Comparison of ENCODE assay signal across 34 cellular contexts in the genomic region with DNA sequence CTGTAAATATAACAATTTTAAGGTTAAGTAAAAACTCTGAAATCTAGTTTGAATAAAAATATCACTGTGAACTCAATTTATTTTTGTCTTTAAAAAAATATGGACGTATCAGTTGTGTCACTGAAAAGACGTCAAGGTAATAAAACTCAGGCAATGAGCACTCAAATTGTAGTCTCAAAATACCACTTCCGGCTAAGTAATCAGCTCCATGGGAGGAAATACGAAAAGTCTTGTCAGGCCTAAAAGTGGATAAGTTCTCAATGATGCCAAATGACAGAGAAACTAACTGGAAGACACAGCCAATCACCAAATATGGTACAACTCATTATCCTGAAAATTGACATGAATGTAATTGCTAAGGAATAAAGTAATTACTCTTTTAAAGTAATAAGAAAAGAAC. TPM values are rescaled to one million over a fixed set of nuclear protein-coding genes. Genes with fewer than 3 reads are reported as not detected.
"Had no signal": no experiment of that assay in that cellular context is flagged by ENCODE, and none has a peak within 500 bp of the region (broad histone marks: within the 10 kb centered on the region; RNA-seq: fewer than 3 reads in every experiment).

No MANE protein-coding gene starts in this region.

- DNase-seq: activated B cell treated with CpG ODN at 0.5 μM for 24 hours; activated CD4-positive, alpha-beta memory T cell treated with anti-CD3 and anti-CD28 coated beads for 36 hours; activated CD4-positive, alpha-beta T cell treated with anti-CD3 and anti-CD28 coated beads for 4 hours; activated CD4-positive, alpha-beta T cell treated with anti-CD3 and anti-CD28 coated beads, Interleukin-2, amount 10 ng/mL, durations not matched to agents 24 days and 14 days; activated CD4-positive, alpha-beta T cell treated with anti-CD3 and anti-CD28 coated beads, Interleukin-2, amount 50 U/mL, for 1 hour; activated CD4-positive, alpha-beta T cell treated with anti-CD3 and anti-CD28 coated beads, Interleukin-2, amount 50 U/mL, for 4 hours; activated CD4-positive, CD25-positive, alpha-beta regulatory T cell treated with anti-CD3 and anti-CD28 coated beads, Interleukin-2, amount 50 U/mL, for 72 hours; activated CD8-positive, alpha-beta memory T cell treated with anti-CD3 and anti-CD28 coated beads, Interleukin-2, amount 50 U/mL, for 4 hours; activated CD8-positive, alpha-beta T cell treated with anti-CD3 and anti-CD28 coated beads for 36 hours; activated effector memory CD4-positive, alpha-beta T cell treated with anti-CD3 and anti-CD28 coated beads, Interleukin-2, amount 50 U/mL, for 16 hours; activated naive CD4-positive, alpha-beta T cell treated with anti-CD3 and anti-CD28 coated beads, Interleukin-2, amount 10 ng/mL, durations not matched to agents 7 days and 5 days; activated naive CD4-positive, alpha-beta T cell treated with Interleukin-2 at 50 U/mL for 16 hours; activated naive CD8-positive, alpha-beta T cell treated with anti-CD3 and anti-CD28 coated beads, Interleukin-2, amount 10 ng/mL, durations not matched to agents 7 days and 5 days; activated naive CD8-positive, alpha-beta T cell treated with anti-CD3 and anti-CD28 coated beads, Interleukin-2, amount 50 U/mL, for 24 hours; activated T-cell treated with anti-CD3 and anti-CD28 coated beads for 4 hours; activated T-cell treated with anti-CD3 and anti-CD28 coated beads, Interleukin-2, amount 50 U/mL, for 1 hour; activated T-cell treated with anti-CD3 and anti-CD28 coated beads, Interleukin-2, amount 50 U/mL, for 4 hours; activated T-cell treated with anti-CD3 and anti-CD28 coated beads, Interleukin-2, amount 50 U/mL, for 72 hours; amygdala; anterior cingulate cortex; caudate nucleus; cerebellar nuclear complex; T-helper 1 cell; T-helper 2 cell; T-helper 9 cell had no signal

- H3K36me3 ChIP-seq: ascending aorta, cardiac muscle cell had no signal

- H3K4me1 ChIP-seq: ascending aorta had no signal

- ATAC-seq: activated CD8-positive, alpha-beta T cell treated with anti-CD3 and anti-CD28 coated beads for 36 hours; activated naive CD8-positive, alpha-beta T cell treated with anti-CD3 and anti-CD28 coated beads, Interleukin-2, amount 50 U/mL, for 24 hours; activated T-cell treated with anti-CD3 and anti-CD28 coated beads, Interleukin-2, amount 50 U/mL, for 4 hours; activated T-cell treated with anti-CD3 and anti-CD28 coated beads, Interleukin-2, amount 50 U/mL, for 72 hours; activated T-helper 17 cell treated with anti-CD3 and anti-CD28 coated beads, Interleukin-2, amount 50 U/mL, for 72 hours had no signal

- H3K9me3 ChIP-seq: ascending aorta had no signal

- FAIRE-seq: bronchial epithelial cell, TTC549 had no signal

- H3K27me3 ChIP-seq: ascending aorta, cardiac muscle cell had no signal

- H3K27ac ChIP-seq: ascending aorta, cardiac muscle cell, VCaP had no signal

- H3K4me3 ChIP-seq: ascending aorta, cardiac muscle cell had no signal

RNA-seq across cellular contexts. Expression of a gene that starts 0.7 kb away (rescaled TPM):
- total RNA-seq: activated B cell treated with CpG ODN at 0.5 μM for 24 hours; activated CD4-positive, alpha-beta memory T cell treated with anti-CD3 and anti-CD28 coated beads for 36 hours; activated CD4-positive, alpha-beta T cell treated with anti-CD3 and anti-CD28 coated beads, Interleukin-2, amount 10 ng/mL, durations not matched to agents 24 days and 14 days; activated CD8-positive, alpha-beta memory T cell treated with anti-CD3 and anti-CD28 coated beads for 36 hours; activated naive CD8-positive, alpha-beta T cell treated with anti-CD3 and anti-CD28 coated beads, Interleukin-2, amount 10 ng/mL, durations not matched to agents 7 days and 5 days; activated T-helper 1 cell treated with anti-CD3 and anti-CD28 coated beads, Interleukin-12 subunit alpha, Interleukin-12 subunit beta, Interleukin-2, Interleukin-4 antibody, amounts not matched to agents 30 ng/mL and 10 ng/mL and 1 ng/mL, durations not matched to agents 14 hours and 24 hours and 36 hours; activated T-helper 17 cell treated with anti-CD3 and anti-CD28 coated beads, Interleukin-2, amount 50 U/mL, for 72 hours; bronchial epithelial cell; chondrocyte had no signal
